Comparison of ENCODE assay signal across 8 cellular contexts in the genomic region with DNA sequence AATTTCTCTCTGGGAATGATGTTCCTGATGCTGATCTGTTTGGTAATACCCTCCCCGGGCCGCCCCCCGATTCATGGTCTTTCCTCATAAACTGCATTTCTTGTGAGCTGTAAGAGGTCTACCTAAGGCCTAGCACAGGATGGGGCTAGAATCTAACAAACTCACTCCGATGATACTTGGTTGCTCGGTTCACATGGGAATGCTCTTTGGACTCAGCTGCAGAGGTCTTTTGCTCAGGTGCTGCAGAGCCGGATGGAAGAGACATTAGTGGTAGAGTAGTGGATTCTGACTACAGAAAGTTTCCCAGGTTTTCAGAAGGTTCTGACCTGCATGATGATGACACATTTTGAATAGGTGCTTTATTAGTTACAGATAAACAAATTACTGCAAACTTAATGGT. TPM values are rescaled to one million over a fixed set of nuclear protein-coding genes. Genes with fewer than 3 reads are reported as not detected.
"Had no signal": no experiment of that assay in that cellular context is flagged by ENCODE, and none has a peak within 500 bp of the region (broad histone marks: within the 10 kb centered on the region; RNA-seq: fewer than 3 reads in every experiment).

No MANE protein-coding gene starts in this region.

- H3K4me1 Mint-ChIP-seq: H9 had no signal

- H3K27ac Mint-ChIP-seq: GM23338, H9 had no signal

- H3K4me3 Mint-ChIP-seq: GM23338, H9 had no signal

- ATAC-seq: GM23338 had no signal

- H3K4me2 ChIP-seq: GM23338 had no signal

- H3K4me3 ChIP-seq: GM23338 had no signal

- DNase-seq: H9, HCEC 1CT, IMR-90 had no signal

- H2AFZ ChIP-seq: GM23338 had no signal

- H3K9me3 Mint-ChIP-seq: GM23338, H9 had no signal

- FAIRE-seq: H1, H54, HTR-8/SVneo had no signal

RNA-seq across cellular contexts. Expression of a gene that starts 8.3 kb away (rescaled TPM):
- total RNA-seq: IMR-90 had no signal
- polyA plus RNA-seq: IMR-90 had no signal

RNA-seq across cellular contexts. Expression of a gene that starts 36.5 kb away (rescaled TPM):
- total RNA-seq: HT-29, IMR-90 had no signal
- polyA plus RNA-seq: IMR-90 had no signal
